15 cellular contexts compared by ENCODE assay signal in genomic region chr12:12468575-12468974, GRCh38.
DNase-seq lines count a peak whose midpoint lies in the region; ATAC-seq and TF ChIP-seq lines count a peak whose summit lies in the region.
"Had no signal": no experiment of that assay in that cellular context is flagged by ENCODE, and none has a peak within 500 bp of the region (broad histone marks: within the 10 kb centered on the region; RNA-seq: fewer than 3 reads in every experiment).

No MANE protein-coding gene starts in this region.

- no peak for ATAC-seq in CD8-positive, alpha-beta T cell
- no peak for ATAC-seq in activated CD8-positive, alpha-beta T cell treated with anti-CD3 and anti-CD28 coated beads, Interleukin-2, amount 10 ng/mL, durations not matched to agents 7 days and 5 days
- ATAC-seq in naive thymus-derived CD8-positive, alpha-beta T cell: no peak
- ATAC-seq in GM18870 (IDR thresholded peaks at IDR 0.05; ENCODE audit: unreplicated experiment): no peak
- ATAC-seq in Right ventricle myocardium inferior: no peak

- no peaks in the 10 kb centered on the region for H3K9me3 Mint-ChIP-seq in T-helper 1 cell treated with Interleukin-12 subunit alpha and Interleukin-12 subunit beta and Interleukin-4 antibody, amounts not matched to agents 30 μg/mL and 1 μg/mL, for 36 hours
- no peaks in the 10 kb centered on the region for H3K9me3 Mint-ChIP-seq in CD8-positive, alpha-beta T cell
- H3K9me3 Mint-ChIP-seq in activated CD8-positive, alpha-beta T cell treated with anti-CD3 and anti-CD28 coated beads, Interleukin-2, amount 10 ng/mL, durations not matched to agents 7 days and 5 days (ENCODE audit: insufficient read depth): no peaks in the 10 kb centered on the region
- no peaks in the 10 kb centered on the region for H3K9me3 Mint-ChIP-seq in naive thymus-derived CD8-positive, alpha-beta T cell
- H3K9me3 Mint-ChIP-seq in HFFc6: no peaks in the 10 kb centered on the region
- H3K9me3 Mint-ChIP-seq: IgD-negative memory B cell had no signal

- POLR2A ChIA-PET in CD8-positive, alpha-beta T cell (lab: Charles Lee): interaction anchor here (3.7 kb wide), 1 partner anchor 14 kb away, joined by 46 read pairs; no protein-coding TSS in a partner anchor
- POLR2A ChIA-PET in activated CD8-positive, alpha-beta T cell treated with anti-CD3 and anti-CD28 coated beads, Interleukin-2, amount 10 ng/mL, durations not matched to agents 7 days and 5 days (lab: Charles Lee): interaction anchor here (1.7 to 4.3 kb wide), 2 partner anchors 27 to 247 kb away, joined by 5 to 43 read pairs; no protein-coding TSS in a partner anchor
- POLR2A ChIA-PET in naive thymus-derived CD8-positive, alpha-beta T cell (lab: Charles Lee): interaction anchor here (4.4 to 4.5 kb wide), 2 partner anchors 12 to 27 kb away, joined by 37 to 44 read pairs; no protein-coding TSS in a partner anchor

- TF ChIP-seq CTCF in CD8-positive, alpha-beta T cell (IDR thresholded peaks at IDR 0.05): no peak
- TF ChIP-seq CTCF in HFFc6 (IDR thresholded peaks at IDR 0.05): no peak

- H3K36me3 ChIP-seq in CD8-positive, alpha-beta T cell (ENCODE audit: insufficient read depth, low read length): no peaks in the 10 kb centered on the region
- H3K36me3 ChIP-seq: transverse colon had no signal

- no peaks in the 10 kb centered on the region for H3K9me3 ChIP-seq in CD8-positive, alpha-beta T cell (ENCODE audit: low read length)
- H3K9me3 ChIP-seq: heart left ventricle, transverse colon had no signal

- no peaks in the 10 kb centered on the region for H3K27me3 Mint-ChIP-seq in T-helper 1 cell treated with Interleukin-12 subunit alpha and Interleukin-12 subunit beta and Interleukin-4 antibody, amounts not matched to agents 30 μg/mL and 1 μg/mL, for 36 hours (ENCODE audit: low read depth)
- H3K27me3 Mint-ChIP-seq in CD8-positive, alpha-beta T cell (ENCODE audit: low read depth): no peaks in the 10 kb centered on the region
- no peaks in the 10 kb centered on the region for H3K27me3 Mint-ChIP-seq in activated CD8-positive, alpha-beta T cell treated with anti-CD3 and anti-CD28 coated beads, Interleukin-2, amount 10 ng/mL, durations not matched to agents 7 days and 5 days (ENCODE audit: low read depth)
- H3K27me3 Mint-ChIP-seq in naive thymus-derived CD8-positive, alpha-beta T cell: no peaks in the 10 kb centered on the region
- H3K27me3 Mint-ChIP-seq in HFFc6 (ENCODE audit: insufficient read depth): no peaks in the 10 kb centered on the region
- H3K27me3 Mint-ChIP-seq: IgD-negative memory B cell, progenitor cell of endocrine pancreas had no signal

- DNase-seq in T-helper 1 cell (no peak), HFFc6 (no peak), Right ventricle myocardium inferior (ENCODE audit: missing footprints) (no peak)
- no peak for DNase-seq in CD8-positive, alpha-beta T cell
- no peak for DNase-seq in activated CD8-positive, alpha-beta T cell treated with anti-CD3 and anti-CD28 coated beads, Interleukin-2, amount 10 ng/mL, durations not matched to agents 7 days and 5 days
- DNase-seq in naive thymus-derived CD8-positive, alpha-beta T cell: no peak
- DNase-seq: H7, heart left ventricle, small intestine, transverse colon had no signal

- no peaks in the 10 kb centered on the region for H3K27me3 ChIP-seq in CD8-positive, alpha-beta T cell (ENCODE audit: insufficient read depth, low read length)
- H3K27me3 ChIP-seq: heart left ventricle, transverse colon had no signal

- peak overlapping the region; percentile 90 for H3K27ac Mint-ChIP-seq in T-helper 1 cell treated with Interleukin-12 subunit alpha and Interleukin-12 subunit beta and Interleukin-4 antibody, amounts not matched to agents 30 μg/mL and 1 μg/mL, for 36 hours
- H3K27ac Mint-ChIP-seq in CD8-positive, alpha-beta T cell: peak overlapping the region; percentile 90
- peak overlapping the region; percentile 31 for H3K27ac Mint-ChIP-seq in activated CD8-positive, alpha-beta T cell treated with anti-CD3 and anti-CD28 coated beads, Interleukin-2, amount 10 ng/mL, durations not matched to agents 7 days and 5 days
- peak overlapping the region; percentile 90 to 100 (median 96) for H3K27ac Mint-ChIP-seq in naive thymus-derived CD8-positive, alpha-beta T cell
- H3K27ac Mint-ChIP-seq in HFFc6: no peak overlapping the region
- H3K27ac Mint-ChIP-seq: nephron, progenitor cell of endocrine pancreas had no signal

- no peak overlapping the region for H3K4me3 ChIP-seq in CD8-positive, alpha-beta T cell (ENCODE audit: low read depth, low read length)
- H3K4me3 ChIP-seq: heart left ventricle, transverse colon had no signal

- H3K4me1 ChIP-seq in CD8-positive, alpha-beta T cell (ENCODE audit: insufficient read depth, low read length): peaks cover 37% of the 10 kb centered on the region
- H3K4me1 ChIP-seq: transverse colon had no signal

- H3K27ac ChIP-seq in CD8-positive, alpha-beta T cell (ENCODE audit: low read depth, low read length): no peak overlapping the region

- intact Hi-C loops in CD8-positive, alpha-beta T cell (cut with DNase I, micrococcal nuclease): no loop called here
- intact Hi-C loops in Right ventricle myocardium inferior (cut with DNase I): no loop called here

- peaks cover 52% of the 10 kb centered on the region for H3K4me1 Mint-ChIP-seq in T-helper 1 cell treated with Interleukin-12 subunit alpha and Interleukin-12 subunit beta and Interleukin-4 antibody, amounts not matched to agents 30 μg/mL and 1 μg/mL, for 36 hours (ENCODE audit: low read depth)
- H3K4me1 Mint-ChIP-seq in CD8-positive, alpha-beta T cell (ENCODE audit: low read depth): peaks cover 67% of the 10 kb centered on the region
- peaks cover 69% of the 10 kb centered on the region for H3K4me1 Mint-ChIP-seq in activated CD8-positive, alpha-beta T cell treated with anti-CD3 and anti-CD28 coated beads, Interleukin-2, amount 10 ng/mL, durations not matched to agents 7 days and 5 days (ENCODE audit: low read depth)
- peaks cover 27 to 64% (median 50%) of the 10 kb centered on the region in 4 donors for H3K4me1 Mint-ChIP-seq in naive thymus-derived CD8-positive, alpha-beta T cell
- no peaks in the 10 kb centered on the region; the same call in 1 of the 2 replicates for H3K4me1 Mint-ChIP-seq in HFFc6 (ENCODE audit: low read depth)
- H3K4me1 Mint-ChIP-seq: nephron had no signal

- H3K36me3 Mint-ChIP-seq in T-helper 1 cell treated with Interleukin-12 subunit alpha and Interleukin-12 subunit beta and Interleukin-4 antibody, amounts not matched to agents 30 μg/mL and 1 μg/mL, for 36 hours (ENCODE audit: low read depth): peaks cover 43% of the 10 kb centered on the region
- H3K36me3 Mint-ChIP-seq in CD8-positive, alpha-beta T cell: peaks cover 48% of the 10 kb centered on the region
- H3K36me3 Mint-ChIP-seq in activated CD8-positive, alpha-beta T cell treated with anti-CD3 and anti-CD28 coated beads, Interleukin-2, amount 10 ng/mL, durations not matched to agents 7 days and 5 days (ENCODE audit: low read depth): peaks cover 58% of the 10 kb centered on the region
- peaks cover 11 to 35% (median 20%) of the 10 kb centered on the region in 3 donors for H3K36me3 Mint-ChIP-seq in naive thymus-derived CD8-positive, alpha-beta T cell
- peaks cover 30% of the 10 kb centered on the region for H3K36me3 Mint-ChIP-seq in HFFc6 (ENCODE audit: low read depth)

- CTCF ChIA-PET in CD8-positive, alpha-beta T cell (lab: Charles Lee): no interaction called here
- CTCF ChIA-PET in activated CD8-positive, alpha-beta T cell treated with anti-CD3 and anti-CD28 coated beads, Interleukin-2, amount 10 ng/mL, durations not matched to agents 7 days and 5 days (lab: Charles Lee): interaction anchor here (1.2 to 1.4 kb wide), 2 partner anchors 27 to 91 kb away, joined by 3 to 4 read pairs; no protein-coding TSS in a partner anchor

- H3K4me3 Mint-ChIP-seq in T-helper 1 cell treated with Interleukin-12 subunit alpha and Interleukin-12 subunit beta and Interleukin-4 antibody, amounts not matched to agents 30 μg/mL and 1 μg/mL, for 36 hours: no peak overlapping the region
- no peak overlapping the region for H3K4me3 Mint-ChIP-seq in CD8-positive, alpha-beta T cell
- H3K4me3 Mint-ChIP-seq in activated CD8-positive, alpha-beta T cell treated with anti-CD3 and anti-CD28 coated beads, Interleukin-2, amount 10 ng/mL, durations not matched to agents 7 days and 5 days: no peak overlapping the region
- peak overlapping the region in 4 of 10 donors; percentile 20 to 46 (median 33) for H3K4me3 Mint-ChIP-seq in naive thymus-derived CD8-positive, alpha-beta T cell
- H3K4me3 Mint-ChIP-seq in HFFc6: no peak overlapping the region
- H3K4me3 Mint-ChIP-seq: IgD-negative memory B cell, nephron had no signal
